Comparison of ENCODE assay signal across 3 cellular contexts in genomic region chr7:118801366-118801765, GRCh38.
TF ChIP-seq lines count a peak whose summit lies in the region.

No MANE protein-coding gene starts in this region.

TF ChIP-seq in SK-N-SH treated with all-trans-retinoic acid at 6 μM for 48 hours, 23 proteins besides CTCF, POLR2A, EP300 and RAD21 (continued from another document):
- TF ChIP-seq, protein P1, sequence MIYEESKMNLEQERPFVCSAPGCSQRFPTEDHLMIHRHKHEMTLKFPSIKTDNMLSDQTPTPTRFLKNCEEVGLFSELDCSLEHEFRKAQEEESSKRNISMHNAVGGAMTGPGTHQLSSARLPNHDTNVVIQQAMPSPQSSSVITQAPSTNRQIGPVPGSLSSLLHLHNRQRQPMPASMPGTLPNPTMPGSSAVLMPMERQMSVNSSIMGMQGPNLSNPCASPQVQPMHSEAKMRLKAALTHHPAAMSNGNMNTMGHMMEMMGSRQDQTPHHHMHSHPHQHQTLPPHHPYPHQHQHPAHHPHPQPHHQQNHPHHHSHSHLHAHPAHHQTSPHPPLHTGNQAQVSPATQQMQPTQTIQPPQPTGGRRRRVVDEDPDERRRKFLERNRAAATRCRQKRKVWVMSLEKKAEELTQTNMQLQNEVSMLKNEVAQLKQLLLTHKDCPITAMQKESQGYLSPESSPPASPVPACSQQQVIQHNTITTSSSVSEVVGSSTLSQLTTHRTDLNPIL (CRISPR knock-in tag; IDR thresholded peaks at IDR 0.05; ENCODE audit: low read depth): no peak
- TF ChIP-seq ZNF8 (CRISPR knock-in tag; IDR thresholded peaks at IDR 0.05) (peak; percentile 92), ZNF565 (CRISPR knock-in tag; conservative IDR thresholded peaks at IDR 0.05; ENCODE audit: low read depth) (no peak)
- TF ChIP-seq, protein P2, sequence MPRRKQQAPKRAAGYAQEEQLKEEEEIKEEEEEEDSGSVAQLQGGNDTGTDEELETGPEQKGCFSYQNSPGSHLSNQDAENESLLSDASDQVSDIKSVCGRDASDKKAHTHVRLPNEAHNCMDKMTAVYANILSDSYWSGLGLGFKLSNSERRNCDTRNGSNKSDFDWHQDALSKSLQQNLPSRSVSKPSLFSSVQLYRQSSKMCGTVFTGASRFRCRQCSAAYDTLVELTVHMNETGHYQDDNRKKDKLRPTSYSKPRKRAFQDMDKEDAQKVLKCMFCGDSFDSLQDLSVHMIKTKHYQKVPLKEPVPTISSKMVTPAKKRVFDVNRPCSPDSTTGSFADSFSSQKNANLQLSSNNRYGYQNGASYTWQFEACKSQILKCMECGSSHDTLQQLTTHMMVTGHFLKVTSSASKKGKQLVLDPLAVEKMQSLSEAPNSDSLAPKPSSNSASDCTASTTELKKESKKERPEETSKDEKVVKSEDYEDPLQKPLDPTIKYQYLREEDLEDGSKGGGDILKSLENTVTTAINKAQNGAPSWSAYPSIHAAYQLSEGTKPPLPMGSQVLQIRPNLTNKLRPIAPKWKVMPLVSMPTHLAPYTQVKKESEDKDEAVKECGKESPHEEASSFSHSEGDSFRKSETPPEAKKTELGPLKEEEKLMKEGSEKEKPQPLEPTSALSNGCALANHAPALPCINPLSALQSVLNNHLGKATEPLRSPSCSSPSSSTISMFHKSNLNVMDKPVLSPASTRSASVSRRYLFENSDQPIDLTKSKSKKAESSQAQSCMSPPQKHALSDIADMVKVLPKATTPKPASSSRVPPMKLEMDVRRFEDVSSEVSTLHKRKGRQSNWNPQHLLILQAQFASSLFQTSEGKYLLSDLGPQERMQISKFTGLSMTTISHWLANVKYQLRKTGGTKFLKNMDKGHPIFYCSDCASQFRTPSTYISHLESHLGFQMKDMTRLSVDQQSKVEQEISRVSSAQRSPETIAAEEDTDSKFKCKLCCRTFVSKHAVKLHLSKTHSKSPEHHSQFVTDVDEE (CRISPR knock-in tag; IDR thresholded peaks at IDR 0.05): no peak

TF ChIP-seq in SK-N-SH, 30 proteins besides CTCF, POLR2A, EP300 and RAD21:
- TF ChIP-seq, protein P3, sequence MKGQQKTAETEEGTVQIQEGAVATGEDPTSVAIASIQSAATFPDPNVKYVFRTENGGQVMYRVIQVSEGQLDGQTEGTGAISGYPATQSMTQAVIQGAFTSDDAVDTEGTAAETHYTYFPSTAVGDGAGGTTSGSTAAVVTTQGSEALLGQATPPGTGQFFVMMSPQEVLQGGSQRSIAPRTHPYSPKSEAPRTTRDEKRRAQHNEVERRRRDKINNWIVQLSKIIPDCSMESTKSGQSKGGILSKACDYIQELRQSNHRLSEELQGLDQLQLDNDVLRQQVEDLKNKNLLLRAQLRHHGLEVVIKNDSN (IDR thresholded peaks at IDR 0.05; ENCODE audit: borderline replicate concordance, low read depth): no peak
- TF ChIP-seq TAF1 (IDR thresholded peaks at IDR 0.05; ENCODE audit: borderline replicate concordance, low read depth, low read length): no peak
- TF ChIP-seq MXI1 (IDR thresholded peaks at IDR 0.05; ENCODE audit: low read depth, low read length): no peak
- no peak for TF ChIP-seq CHD2 (IDR thresholded peaks at IDR 0.05; ENCODE audit: low read length, partially characterized antibody)
- no peak for TF ChIP-seq SMC3 (IDR thresholded peaks at IDR 0.05; ENCODE audit: low read depth, low read length)
- TF ChIP-seq, protein P4, sequence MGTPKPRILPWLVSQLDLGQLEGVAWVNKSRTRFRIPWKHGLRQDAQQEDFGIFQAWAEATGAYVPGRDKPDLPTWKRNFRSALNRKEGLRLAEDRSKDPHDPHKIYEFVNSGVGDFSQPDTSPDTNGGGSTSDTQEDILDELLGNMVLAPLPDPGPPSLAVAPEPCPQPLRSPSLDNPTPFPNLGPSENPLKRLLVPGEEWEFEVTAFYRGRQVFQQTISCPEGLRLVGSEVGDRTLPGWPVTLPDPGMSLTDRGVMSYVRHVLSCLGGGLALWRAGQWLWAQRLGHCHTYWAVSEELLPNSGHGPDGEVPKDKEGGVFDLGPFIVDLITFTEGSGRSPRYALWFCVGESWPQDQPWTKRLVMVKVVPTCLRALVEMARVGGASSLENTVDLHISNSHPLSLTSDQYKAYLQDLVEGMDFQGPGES (IDR thresholded peaks at IDR 0.05; ENCODE audit: low read depth, low read length): no peak
- TF ChIP-seq FOSL2 (IDR thresholded peaks at IDR 0.05; ENCODE audit: borderline replicate concordance, low read depth): no peak
- TF ChIP-seq RXRA (IDR thresholded peaks at IDR 0.05; ENCODE audit: borderline replicate concordance, low read depth): no peak
- TF ChIP-seq RCOR1 (IDR thresholded peaks at IDR 0.05; ENCODE audit: low read length): no peak
- no peak for TF ChIP-seq FOXJ3 (CRISPR knock-in tag; IDR thresholded peaks at IDR 0.05)
- TF ChIP-seq POLR2AphosphoS5 (IDR thresholded peaks at IDR 0.05; ENCODE audit: low read depth, low read length): no peak
- no peak for TF ChIP-seq ZBTB33 (IDR thresholded peaks at IDR 0.05; ENCODE audit: borderline replicate concordance, low read depth)
- TF ChIP-seq GATA2 (CRISPR knock-in tag; IDR thresholded peaks at IDR 0.05): no peak
- TF ChIP-seq GABPA (IDR thresholded peaks at IDR 0.05; ENCODE audit: low read depth): no peak
- no peak for TF ChIP-seq EZH2phosphoT487 (IDR thresholded peaks at IDR 0.05; ENCODE audit: borderline replicate concordance, low read depth)
- no peak for TF ChIP-seq USF2 (IDR thresholded peaks at IDR 0.05; ENCODE audit: borderline replicate concordance, low read depth, low read length)
- no peak for TF ChIP-seq TCF12 (IDR thresholded peaks at IDR 0.05)

TF ChIP-seq in HEK293, 187 proteins besides CTCF, POLR2A, EP300 and RAD21:
- no peak for TF ChIP-seq ZNF148 (tag by site-specific recombination; IDR thresholded peaks at IDR 0.05; ENCODE audit: borderline replicate concordance)
- no peak for TF ChIP-seq ZNF169 (tag by site-specific recombination; IDR thresholded peaks at IDR 0.05)
- peak; percentile 20; the same call in 1 of the 2 replicates for TF ChIP-seq ZNF146 (tag by site-specific recombination; IDR thresholded peaks at IDR 0.05)
- TF ChIP-seq ZNF530 (tag by site-specific recombination; IDR thresholded peaks at IDR 0.05; ENCODE audit: low read depth): no peak
